ENCODE assay signal across 1 cellular context in genomic region chr16:77408607-77409006, GRCh38.
TF ChIP-seq lines count a peak whose summit lies in the region.

No MANE protein-coding gene starts in this region.

TF ChIP-seq in HEK293, 187 proteins besides CTCF, POLR2A, EP300 and RAD21 (continued from another document):
- TF ChIP-seq REST (tag by site-specific recombination; IDR thresholded peaks at IDR 0.05) (no peak), ZNF416 (tag by site-specific recombination; IDR thresholded peaks at IDR 0.05) (no peak), ZFP37 (tag by site-specific recombination; IDR thresholded peaks at IDR 0.05) (no peak), SP7 (tag by site-specific recombination; IDR thresholded peaks at IDR 0.05) (peak; percentile 67), WT1 (tag by site-specific recombination; IDR thresholded peaks at IDR 0.05) (peak; percentile 97), ZNF37A (tag by site-specific recombination; IDR thresholded peaks at IDR 0.05) (no peak), YY1 (tag by site-specific recombination; IDR thresholded peaks at IDR 0.05) (no peak), FEZF1 (tag by site-specific recombination; IDR thresholded peaks at IDR 0.05) (peak; percentile 29; the same call in 1 of the 2 replicates)
